Comparison of ENCODE assay signal across 21 cellular contexts in the genomic region with DNA sequence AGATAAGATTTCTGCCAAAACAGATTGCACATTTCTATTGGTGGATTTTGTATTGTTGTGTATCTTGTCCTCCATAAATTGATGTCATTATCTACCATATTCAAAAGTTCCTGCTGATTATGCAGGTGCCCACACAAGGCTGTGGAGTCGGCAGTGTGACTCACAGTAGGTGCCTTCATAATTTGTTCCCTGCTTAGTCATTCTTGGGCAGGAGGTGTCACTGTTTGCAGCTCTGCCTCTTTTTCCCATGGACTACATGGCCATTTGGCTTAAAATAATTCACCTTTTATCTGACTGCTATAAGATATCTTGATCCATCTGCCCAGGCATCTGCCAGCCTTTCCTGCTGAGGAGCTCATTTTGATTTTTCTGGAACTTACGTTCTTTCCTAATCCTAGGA. TPM values are rescaled to one million over a fixed set of nuclear protein-coding genes. Genes with fewer than 3 reads are reported as not detected.
DNase-seq lines count a peak whose midpoint lies in the region; ATAC-seq and TF ChIP-seq lines count a peak whose summit lies in the region.
"Had no signal": no experiment of that assay in that cellular context is flagged by ENCODE, and none has a peak within 500 bp of the region (broad histone marks: within the 10 kb centered on the region; RNA-seq: fewer than 3 reads in every experiment).

No MANE protein-coding gene starts in this region.

- H3K4me1 Mint-ChIP-seq in activated naive CD8-positive, alpha-beta T cell treated with anti-CD3 and anti-CD28 coated beads, Interleukin-2, amount 50 U/mL, for 24 hours: no peaks in the 10 kb centered on the region
- no peaks in the 10 kb centered on the region for H3K4me1 Mint-ChIP-seq in activated naive CD8-positive, alpha-beta T cell treated with anti-CD3 and anti-CD28 coated beads for 36 hours
- H3K4me1 Mint-ChIP-seq: nephron progenitor cell had no signal

- no peaks in the 10 kb centered on the region for H3K9me3 Mint-ChIP-seq in activated naive CD8-positive, alpha-beta T cell treated with anti-CD3 and anti-CD28 coated beads, Interleukin-2, amount 50 U/mL, for 24 hours
- no peaks in the 10 kb centered on the region for H3K9me3 Mint-ChIP-seq in activated naive CD8-positive, alpha-beta T cell treated with anti-CD3 and anti-CD28 coated beads for 36 hours
- H3K9me3 Mint-ChIP-seq: activated T-helper 1 cell treated with anti-CD3 and anti-CD28 coated beads, Interleukin-12 subunit alpha, Interleukin-12 subunit beta, Interleukin-2, Interleukin-4 antibody, amounts not matched to agents 30 ng/mL and 10 ng/mL and 1 ng/mL, durations not matched to agents 14 hours and 24 hours and 36 hours; nephron progenitor cell; type B pancreatic cell had no signal

- H3K27me3 ChIP-seq in psoas muscle (ENCODE audit: insufficient read depth in 3 of 3, low read length in 2 of 3): no peaks in the 10 kb centered on the region

- DNase-seq in activated naive CD8-positive, alpha-beta T cell treated with anti-CD3 and anti-CD28 coated beads, Interleukin-2, amount 50 U/mL, for 24 hours: no peak
- no peak for DNase-seq in activated naive CD8-positive, alpha-beta T cell treated with anti-CD3 and anti-CD28 coated beads for 36 hours
- DNase-seq in HT1080 (ENCODE audit: low read depth) (peak; percentile 25), epithelial cell of esophagus (ENCODE audit: low read depth) (peak; percentile 31), psoas muscle (no peak), NCI-H1417 (lab: John Stamatoyannopoulos, UW) (no peak), dedifferentiated amniotic fluid mesenchymal stem cell (ENCODE audit: extremely low spot score) (no peak), NCI-H1105 treated with DMSO at 0.1 percent for 48 hours (lab: John Stamatoyannopoulos, UW) (no peak)
- DNase-seq: DMS153; esophagus squamous epithelium; head of caudate nucleus; NCI-H2081; NCI-H510A treated with DMSO at 0.1 percent for 48 hours; nephron progenitor cell; SHP77 treated with DMSO at 0.1 percent for 48 hours; stimulated activated naive CD4-positive, alpha-beta T cell; T-helper 1 cell had no signal

- TF ChIP-seq CTCF in epithelial cell of esophagus (IDR thresholded peaks at IDR 0.05; ENCODE audit: insufficient read depth, low read depth, low read length, missing control alignments): no peak
- peak; percentile 33 for TF ChIP-seq CTCF in psoas muscle (IDR thresholded peaks at IDR 0.05)

- WGBS in psoas muscle, 3 donors: 40 to 60% (median 47%) methylated on average over 2 of the region's 2 CpGs

- no peaks in the 10 kb centered on the region for H3K4me1 ChIP-seq in psoas muscle
- H3K4me1 ChIP-seq: esophagus squamous epithelium had no signal

- H3K4me3 ChIP-seq in epithelial cell of esophagus (ENCODE audit: low read length) (no peak overlapping the region), psoas muscle (no peak overlapping the region)
- H3K4me3 ChIP-seq: esophagus squamous epithelium had no signal

- no peaks in the 10 kb centered on the region for H3K36me3 Mint-ChIP-seq in activated naive CD8-positive, alpha-beta T cell treated with anti-CD3 and anti-CD28 coated beads, Interleukin-2, amount 50 U/mL, for 24 hours (ENCODE audit: low read depth)
- H3K36me3 Mint-ChIP-seq in activated naive CD8-positive, alpha-beta T cell treated with anti-CD3 and anti-CD28 coated beads for 36 hours: no peaks in the 10 kb centered on the region
- H3K36me3 Mint-ChIP-seq: type B pancreatic cell had no signal

- H3K9me3 ChIP-seq in psoas muscle: no peaks in the 10 kb centered on the region
- H3K9me3 ChIP-seq: esophagus squamous epithelium had no signal

- no peaks in the 10 kb centered on the region for H3K36me3 ChIP-seq in psoas muscle (ENCODE audit: insufficient read depth in 1 of 2, low read depth in 1 of 2)
- H3K36me3 ChIP-seq: esophagus squamous epithelium had no signal

- no peak overlapping the region for H3K27ac Mint-ChIP-seq in activated naive CD8-positive, alpha-beta T cell treated with anti-CD3 and anti-CD28 coated beads, Interleukin-2, amount 50 U/mL, for 24 hours
- no peak overlapping the region for H3K27ac Mint-ChIP-seq in activated naive CD8-positive, alpha-beta T cell treated with anti-CD3 and anti-CD28 coated beads for 36 hours
- H3K27ac Mint-ChIP-seq: activated T-helper 1 cell treated with anti-CD3 and anti-CD28 coated beads, Interleukin-12 subunit alpha, Interleukin-12 subunit beta, Interleukin-2, Interleukin-4 antibody, amounts not matched to agents 30 ng/mL and 10 ng/mL and 1 ng/mL, durations not matched to agents 14 hours and 24 hours and 36 hours; nephron progenitor cell; progenitor cell of endocrine pancreas; type B pancreatic cell had no signal

- ATAC-seq in activated naive CD8-positive, alpha-beta T cell treated with anti-CD3 and anti-CD28 coated beads, Interleukin-2, amount 50 U/mL, for 24 hours: peak; percentile 65
- ATAC-seq in psoas muscle: peak; percentile 47 to 91 (median 84)

- no peak overlapping the region for H3K4me3 Mint-ChIP-seq in activated naive CD8-positive, alpha-beta T cell treated with anti-CD3 and anti-CD28 coated beads, Interleukin-2, amount 50 U/mL, for 24 hours
- H3K4me3 Mint-ChIP-seq in activated naive CD8-positive, alpha-beta T cell treated with anti-CD3 and anti-CD28 coated beads for 36 hours: no peak overlapping the region
- H3K4me3 Mint-ChIP-seq: activated T-helper 1 cell treated with anti-CD3 and anti-CD28 coated beads, Interleukin-12 subunit alpha, Interleukin-12 subunit beta, Interleukin-2, Interleukin-4 antibody, amounts not matched to agents 30 ng/mL and 10 ng/mL and 1 ng/mL, durations not matched to agents 14 hours and 24 hours and 36 hours; nephron progenitor cell; type B pancreatic cell had no signal

- no peak overlapping the region for H3K27ac ChIP-seq in psoas muscle
- H3K27ac ChIP-seq: esophagus squamous epithelium, VCaP had no signal

- intact Hi-C loops in psoas muscle (cut with DNase I): loop anchor here in 1 of 2 donors (5.0 kb wide), 1 partner anchor 65 kb away; no protein-coding TSS in a partner anchor

- H3K27me3 Mint-ChIP-seq in activated naive CD8-positive, alpha-beta T cell treated with anti-CD3 and anti-CD28 coated beads, Interleukin-2, amount 50 U/mL, for 24 hours: peaks cover 12% of the 10 kb centered on the region
- H3K27me3 Mint-ChIP-seq in activated naive CD8-positive, alpha-beta T cell treated with anti-CD3 and anti-CD28 coated beads for 36 hours: peaks cover 15% of the 10 kb centered on the region
- H3K27me3 Mint-ChIP-seq: type B pancreatic cell had no signal

RNA-seq across cellular contexts. Expression of a gene that starts 33.6 kb away (rescaled TPM):
- not detected for total RNA-seq in activated naive CD8-positive, alpha-beta T cell treated with anti-CD3 and anti-CD28 coated beads for 36 hours
- 0.03 TPM in 1 of 2 replicates, not detected in the other for total RNA-seq in HT1080 (2014; rRNA removed; shearing (Covaris generic))
- 0.01 and 0.06 TPM in 2 replicates for polyA plus RNA-seq in HT1080 (2015; cell fraction: cytosol; rRNA removed)
- polyA plus RNA-seq in HT1080 (2015; cell fraction: nucleus; rRNA removed): 0.05 and 0.44 TPM in 2 replicates
- total RNA-seq in psoas muscle: 1 to 10 TPM; 1.4 to 4.3 (median 3.0) TPM
- 1 to 10 TPM in 2 of 3 donors, under 1 TPM in 1; 0.75 to 1.1 (median 1.1) TPM for polyA plus RNA-seq in psoas muscle

Comparison
In these comparisons a context has a peak if more than half of its experiments do, and no peak if none do; other contexts are left out.
1. DNase-seq: peak in HT1080 (single experiment) and epithelial cell of esophagus (single experiment); none in activated naive CD8-positive, alpha-beta T cell treated with anti-CD3 and anti-CD28 coated beads, Interleukin-2, amount 50 U/mL, for 24 hours (single experiment), activated naive CD8-positive, alpha-beta T cell treated with anti-CD3 and anti-CD28 coated beads for 36 hours (single experiment), psoas muscle (0 of 2), NCI-H1417 (0 of 3), dedifferentiated amniotic fluid mesenchymal stem cell (single experiment) and NCI-H1105 treated with DMSO at 0.1 percent for 48 hours (single experiment).